Comparison of ENCODE assay signal across 16 cellular contexts in genomic region chr19:44282846-44283245, GRCh38.
"Had no signal": no experiment of that assay in that cellular context is flagged by ENCODE, and none has a peak within 500 bp of the region (broad histone marks: within the 10 kb centered on the region; RNA-seq: fewer than 3 reads in every experiment).

No MANE protein-coding gene starts in this region.

- H3K27me3 ChIP-seq: cardiac muscle cell, left lung, ovary, spleen, stomach, upper lobe of right lung had no signal

- H3K4me3 ChIP-seq: cardiac muscle cell, left lung, mucosa of descending colon, ovary, spleen, stomach, thoracic aorta, upper lobe of right lung had no signal

- H3K27ac ChIP-seq: cardiac muscle cell, left lung, ovary, spleen, stomach, thoracic aorta, upper lobe of right lung had no signal

- H3K4me1 ChIP-seq: left lung, spleen, stomach, upper lobe of right lung had no signal

- DNase-seq: activated CD4-positive, alpha-beta T cell treated with anti-CD3 and anti-CD28 coated beads for 1 hour; activated CD4-positive, alpha-beta T cell treated with anti-CD3 and anti-CD28 coated beads, Interleukin-2, amount 50 U/mL, for 48 hours; activated naive CD4-positive, alpha-beta T cell treated with Interleukin-2 at 50 U/mL for 16 hours; islet precursor cell; left lung; mucosa of descending colon; naive thymus-derived CD4-positive, alpha-beta T cell; ovary; spleen; stimulated activated CD4-positive, alpha-beta T cell treated with anti-CD3 and anti-CD28 coated beads, Interleukin-2, amount 100 ng/mL, for 24 hours; stomach; T-helper 9 cell; upper lobe of right lung had no signal

- FAIRE-seq: astrocyte had no signal

- H3K36me3 ChIP-seq: ovary had no signal
